ENCODE assay signal across 8 cellular contexts in genomic region chr6:13336553-13336952, GRCh38.
DNase-seq lines count a peak whose midpoint lies in the region; ATAC-seq lines count a peak whose summit lies in the region.

No MANE protein-coding gene starts in this region.

- H3K27ac Mint-ChIP-seq in central memory CD8-positive, alpha-beta T cell (ENCODE audit: low read depth), result no peak overlapping the region

- DNase-seq in AG20443 (ENCODE audit: low spot score) (peak; percentile 94), HCEC 1CT (peak; percentile 70), NCI-H446 treated with DMSO at 0.1 percent for 48 hours (lab: John Stamatoyannopoulos, UW) (peak; percentile 36), kidney glomerular epithelial cell (lab: John Stamatoyannopoulos, UW) (peak; percentile 77)
- DNase-seq in activated CD4-positive, CD25-positive, alpha-beta regulatory T cell treated with anti-CD3 and anti-CD28 coated beads, Interleukin-2, amount 50 U/mL, for 72 hours, result peak; percentile 82
- DNase-seq in central memory CD8-positive, alpha-beta T cell (ENCODE audit: low spot score in 2 of 2), result peak; percentile 54 to 73
- DNase-seq in stimulated activated CD4-positive, alpha-beta T cell treated with anti-CD3 and anti-CD28 coated beads, Interleukin-2, amount 100 ng/mL, for 24 hours, result peak; percentile 88 to 91

- H3K4me1 Mint-ChIP-seq in central memory CD8-positive, alpha-beta T cell, result no peaks in the 10 kb centered on the region

- no peaks in the 10 kb centered on the region for H3K27me3 Mint-ChIP-seq in central memory CD8-positive, alpha-beta T cell

- peak; percentile 56 for ATAC-seq in central memory CD8-positive, alpha-beta T cell (replicated peaks; ENCODE audit: extremely low read depth, poor library complexity, severe bottlenecking)
- no peak for ATAC-seq in GM21447 (IDR thresholded peaks at IDR 0.05; ENCODE audit: unreplicated experiment)

- H3K9me3 Mint-ChIP-seq in central memory CD8-positive, alpha-beta T cell, result no peaks in the 10 kb centered on the region

- no peak overlapping the region for H3K4me3 Mint-ChIP-seq in central memory CD8-positive, alpha-beta T cell

- no peaks in the 10 kb centered on the region for H3K36me3 Mint-ChIP-seq in central memory CD8-positive, alpha-beta T cell (ENCODE audit: insufficient read depth)

Comparison
In these comparisons a context has a peak if more than half of its experiments do, and no peak if none do; other contexts are left out.
1. DNase-seq: peak in every context shown above with its lines; median percentile 94 in AG20443; 90 in stimulated activated CD4-positive, alpha-beta T cell treated with anti-CD3 and anti-CD28 coated beads, Interleukin-2, amount 100 ng/mL, for 24 hours; 82 in activated CD4-positive, CD25-positive, alpha-beta regulatory T cell treated with anti-CD3 and anti-CD28 coated beads, Interleukin-2, amount 50 U/mL, for 72 hours; 77 in kidney glomerular epithelial cell; 70 in HCEC 1CT; 64 in central memory CD8-positive, alpha-beta T cell; 36 in NCI-H446 treated with DMSO at 0.1 percent for 48 hours.